18 cellular contexts compared by ENCODE assay signal in genomic region chr17:4109424-4109823, GRCh38.
DNase-seq lines count a peak whose midpoint lies in the region; ATAC-seq lines count a peak whose summit lies in the region.
"Had no signal": no experiment of that assay in that cellular context is flagged by ENCODE, and none has a peak within 500 bp of the region (broad histone marks: within the 10 kb centered on the region; RNA-seq: fewer than 3 reads in every experiment).

No MANE protein-coding gene starts in this region.

- no peak overlapping the region for H3K4me3 Mint-ChIP-seq in T-helper 1 cell treated with Interleukin-12 subunit alpha and Interleukin-12 subunit beta and Interleukin-4 antibody, amounts not matched to agents 30 μg/mL and 1 μg/mL, for 36 hours
- H3K4me3 Mint-ChIP-seq in T-helper 2 cell treated with Interferon-gamma antibody and Interleukin-4, amounts not matched to agents 5 μg/mL and 100 μg/mL, for 36 hours, result no peak overlapping the region

- ATAC-seq in GM21529 (IDR thresholded peaks at IDR 0.05; ENCODE audit: unreplicated experiment), result no peak
- ATAC-seq: HCT116 had no signal

- H3K27ac ChIP-seq in cingulate gyrus (ENCODE audit: low read depth, low read length), result peak overlapping the region; percentile 39
- H3K27ac ChIP-seq: 22Rv1; BLaER1 treated with 17β-estradiol and CSF1 and Interleukin-3, amounts not matched to agents 10 nM and 100 nM; psoas muscle; thyroid gland had no signal

- H3K27ac Mint-ChIP-seq in T-helper 1 cell treated with Interleukin-12 subunit alpha and Interleukin-12 subunit beta and Interleukin-4 antibody, amounts not matched to agents 30 μg/mL and 1 μg/mL, for 36 hours, result peak overlapping the region; percentile 75
- H3K27ac Mint-ChIP-seq in T-helper 2 cell treated with Interferon-gamma antibody and Interleukin-4, amounts not matched to agents 5 μg/mL and 100 μg/mL, for 36 hours, result peak overlapping the region; percentile 52

- DNase-seq in T-helper 1 cell, result no peak
- no peak for DNase-seq in T-helper 2 cell treated with Interferon-gamma antibody and Interleukin-4, amounts not matched to agents 5 μg/mL and 100 μg/mL, for 36 hours (ENCODE audit: low spot score)
- peak; percentile 63 for DNase-seq in pons (ENCODE audit: low spot score)
- no peak for DNase-seq in DMS153 treated with DMSO at 0.1 percent for 48 hours (lab: John Stamatoyannopoulos, UW; ENCODE audit: unreplicated experiment)
- no peak for DNase-seq in amniotic stem cell (lab: John Stamatoyannopoulos, UW)
- DNase-seq: DMS79 treated with DMSO at 0.1 percent for 48 hours, mesendoderm, NCI-H1417 treated with DMSO at 0.1 percent for 48 hours, NCI-H226, psoas muscle, RPMI8226, thyroid gland had no signal

- H3K27me3 Mint-ChIP-seq in T-helper 1 cell treated with Interleukin-12 subunit alpha and Interleukin-12 subunit beta and Interleukin-4 antibody, amounts not matched to agents 30 μg/mL and 1 μg/mL, for 36 hours (ENCODE audit: low read depth), result no peaks in the 10 kb centered on the region
- H3K27me3 Mint-ChIP-seq in T-helper 2 cell treated with Interferon-gamma antibody and Interleukin-4, amounts not matched to agents 5 μg/mL and 100 μg/mL, for 36 hours (ENCODE audit: low read depth), result no peaks in the 10 kb centered on the region

- H3K36me3 Mint-ChIP-seq in T-helper 1 cell treated with Interleukin-12 subunit alpha and Interleukin-12 subunit beta and Interleukin-4 antibody, amounts not matched to agents 30 μg/mL and 1 μg/mL, for 36 hours (ENCODE audit: low read depth), result peaks cover 48% of the 10 kb centered on the region
- peaks cover 52% of the 10 kb centered on the region for H3K36me3 Mint-ChIP-seq in T-helper 2 cell treated with Interferon-gamma antibody and Interleukin-4, amounts not matched to agents 5 μg/mL and 100 μg/mL, for 36 hours (ENCODE audit: low read depth)

- peaks cover 22% of the 10 kb centered on the region for H3K4me1 Mint-ChIP-seq in T-helper 1 cell treated with Interleukin-12 subunit alpha and Interleukin-12 subunit beta and Interleukin-4 antibody, amounts not matched to agents 30 μg/mL and 1 μg/mL, for 36 hours (ENCODE audit: low read depth)
- peaks cover 15% of the 10 kb centered on the region for H3K4me1 Mint-ChIP-seq in T-helper 2 cell treated with Interferon-gamma antibody and Interleukin-4, amounts not matched to agents 5 μg/mL and 100 μg/mL, for 36 hours (ENCODE audit: low read depth)

- no peaks in the 10 kb centered on the region for H3K9me3 Mint-ChIP-seq in T-helper 1 cell treated with Interleukin-12 subunit alpha and Interleukin-12 subunit beta and Interleukin-4 antibody, amounts not matched to agents 30 μg/mL and 1 μg/mL, for 36 hours
- H3K9me3 Mint-ChIP-seq in T-helper 2 cell treated with Interferon-gamma antibody and Interleukin-4, amounts not matched to agents 5 μg/mL and 100 μg/mL, for 36 hours, result no peaks in the 10 kb centered on the region
